ENCODE assay signal across 22 cellular contexts in genomic region chr3:59541352-59541751, GRCh38.
A peak's percentile ranks its signal among the peaks of the same experiment; 100 is the strongest.
DNase-seq lines count a peak whose midpoint lies in the region; ATAC-seq and TF ChIP-seq lines count a peak whose summit lies in the region.
"Had no signal": no experiment of that assay in that cellular context is flagged by ENCODE, and none has a peak within 500 bp of the region (broad histone marks: within the 10 kb centered on the region; RNA-seq: fewer than 3 reads in every experiment).

No MANE protein-coding gene starts in this region.

- peak; percentile 46 for ATAC-seq in Right ventricle myocardium superior (ENCODE audit: poor library complexity)
- ATAC-seq: HepG2, K562 had no signal

- no peaks in the 10 kb centered on the region for H3K27me3 Mint-ChIP-seq in osteocyte (ENCODE audit: unreplicated experiment)
- H3K27me3 Mint-ChIP-seq: CD4-positive, alpha-beta T cell had no signal

- no peak for DNase-seq in Right ventricle myocardium superior
- DNase-seq in cardiac septum (ENCODE audit: low spot score) = no peak
- no peak for DNase-seq in osteocyte (ENCODE audit: extremely low spot score, unreplicated experiment)
- DNase-seq in cerebellum (ENCODE audit: low spot score) = no peak
- DNase-seq in iPS-NIHi7 (ENCODE audit: extremely low spot score) = no peak
- DNase-seq in HT-29 (ENCODE audit: low spot score) = no peak
- DNase-seq: CD4-positive, alpha-beta T cell; COR-L47; GM23248; H7; Kasumi-1; NCI-H2029 treated with DMSO at 0.1 percent for 48 hours; NCI-H446 treated with DMSO at 0.1 percent for 48 hours; NCI-H526 treated with DMSO at 0.1 percent for 48 hours; OCI-M1; Peyer's patch; SIG-M5; SK-N-SH had no signal

- intact Hi-C loops in Right ventricle myocardium superior (cut with DNase I) = no loop called here
- intact Hi-C loops in cardiac septum (cut with DNase I) = loop anchor here (5.0 kb wide), 1 partner anchor 54 kb away; no protein-coding TSS in a partner anchor

- H3K36me3 Mint-ChIP-seq in osteocyte (ENCODE audit: unreplicated experiment) = no peaks in the 10 kb centered on the region

- TF ChIP-seq CTCF in VCaP (conservative IDR thresholded peaks at IDR 0.05) (no peak), osteocyte (IDR thresholded peaks at IDR 0.05) (no peak)

- peaks cover 44% of the 10 kb centered on the region for H3K4me1 Mint-ChIP-seq in osteocyte (ENCODE audit: unreplicated experiment)

- no peaks in the 10 kb centered on the region for H3K9me3 Mint-ChIP-seq in osteocyte (ENCODE audit: unreplicated experiment)
- H3K9me3 Mint-ChIP-seq: CD4-positive, alpha-beta T cell had no signal

- H3K27ac ChIP-seq in VCaP = peak overlapping the region; percentile 69
- H3K27ac ChIP-seq: BLaER1, GM23248, Peyer's patch had no signal

- no peak overlapping the region for H3K4me3 Mint-ChIP-seq in osteocyte (ENCODE audit: unreplicated experiment)
- H3K4me3 Mint-ChIP-seq: CD4-positive, alpha-beta T cell had no signal

- H3K27ac Mint-ChIP-seq in osteocyte (ENCODE audit: unreplicated experiment) = peak overlapping the region; percentile 87
